In the genomic region with DNA sequence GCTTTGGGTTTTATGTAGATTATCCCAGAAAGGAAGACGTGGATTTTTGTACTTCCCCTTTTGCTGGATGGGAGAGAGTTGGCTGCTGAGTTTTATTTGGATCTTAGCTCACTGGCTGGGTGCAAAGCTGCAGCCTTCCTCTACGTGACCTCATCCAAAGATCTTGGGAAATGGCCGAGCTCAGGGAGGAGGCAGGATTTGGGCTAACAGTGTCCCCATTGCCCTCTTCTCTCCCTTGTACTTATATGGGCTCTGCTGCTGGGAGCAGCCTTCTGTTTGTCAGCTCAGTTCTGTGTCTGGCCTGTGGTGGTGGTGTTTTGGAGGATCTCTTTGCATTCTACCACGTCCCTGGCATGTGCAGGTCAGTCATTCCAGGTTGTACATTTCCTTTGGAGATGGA, we compare ENCODE assay signal across 7 cellular contexts. TPM values are rescaled to one million over a fixed set of nuclear protein-coding genes. Genes with fewer than 3 reads are reported as not detected.
DNase-seq lines count a peak whose midpoint lies in the region; ATAC-seq and TF ChIP-seq lines count a peak whose summit lies in the region.
"Had no signal": no experiment of that assay in that cellular context is flagged by ENCODE, and none has a peak within 500 bp of the region (broad histone marks: within the 10 kb centered on the region; RNA-seq: fewer than 3 reads in every experiment).

No MANE protein-coding gene starts in this region.

- peak overlapping the region; percentile 52 for H3K27ac ChIP-seq in left ventricle myocardium inferior (replicated peaks)
- H3K27ac ChIP-seq in testis: peak overlapping the region in 1 of 2 donors; percentile 76

- TF ChIP-seq POLR2A in testis (IDR thresholded peaks at IDR 0.05): no peak

- WGBS in testis, 2 donors: 50 to 71% methylated on average over 4 of the region's 4 CpGs

- H3K4me3 Mint-ChIP-seq in stimulated activated effector memory CD8-positive, alpha-beta T cell treated with anti-CD3 and anti-CD28 coated beads, Interleukin-12 subunit alpha, Interleukin-12 subunit beta, amount 100 ng/mL, for 72 hours: no peak overlapping the region
- H3K4me3 Mint-ChIP-seq: memory B cell had no signal

- H3K4me1 ChIP-seq in left ventricle myocardium inferior (peaks cover 14% of the 10 kb centered on the region), testis (peaks cover 6% of the 10 kb centered on the region)

- peak overlapping the region; percentile 56 for H3K4me3 ChIP-seq in left ventricle myocardium inferior
- H3K4me3 ChIP-seq in testis: peak overlapping the region; percentile 5 to 6

- H3K4me1 Mint-ChIP-seq in stimulated activated effector memory CD8-positive, alpha-beta T cell treated with anti-CD3 and anti-CD28 coated beads, Interleukin-12 subunit alpha, Interleukin-12 subunit beta, amount 100 ng/mL, for 72 hours: peaks cover 6% of the 10 kb centered on the region
- H3K4me1 Mint-ChIP-seq: memory B cell had no signal

- DNase-seq in left ventricle myocardium inferior: no peak
- DNase-seq in testis: no peak
- DNase-seq in stimulated activated effector memory CD8-positive, alpha-beta T cell treated with anti-CD3 and anti-CD28 coated beads, Interleukin-12 subunit alpha, Interleukin-12 subunit beta, amount 100 ng/mL, for 72 hours (ENCODE audit: low spot score in 2 of 2): no peak
- DNase-seq: stimulated activated naive CD8-positive, alpha-beta T cell treated with anti-CD3 and anti-CD28 coated beads, Interleukin-15, Interleukin-2, amounts not matched to agents 100 U/mL and 50 U/mL, for 24 hours had no signal

- H3K36me3 ChIP-seq in left ventricle myocardium inferior: no peaks in the 10 kb centered on the region
- no peaks in the 10 kb centered on the region for H3K36me3 ChIP-seq in testis (ENCODE audit: low read depth, missing control alignments)

- H3K27me3 ChIP-seq in left ventricle myocardium inferior (ENCODE audit: low read depth) (peaks cover 13% of the 10 kb centered on the region), testis (no peaks in the 10 kb centered on the region)

- H3K9me3 ChIP-seq in left ventricle myocardium inferior (replicated peaks) (no peaks in the 10 kb centered on the region), testis (no peaks in the 10 kb centered on the region)

- no peak for ATAC-seq in stimulated activated effector memory CD8-positive, alpha-beta T cell treated with anti-CD3 and anti-CD28 coated beads, Interleukin-12 subunit alpha, Interleukin-12 subunit beta, amount 100 ng/mL, for 72 hours
- ATAC-seq in GM21825 (IDR thresholded peaks at IDR 0.05; ENCODE audit: unreplicated experiment): no peak
- ATAC-seq: stimulated activated naive CD8-positive, alpha-beta T cell treated with anti-CD3 and anti-CD28 coated beads, Interleukin-15, Interleukin-2, amounts not matched to agents 100 U/mL and 50 U/mL, for 24 hours had no signal

- TF ChIP-seq CTCF in left ventricle myocardium inferior (IDR thresholded peaks at IDR 0.05; ENCODE audit: borderline replicate concordance) (no peak), testis (IDR thresholded peaks at IDR 0.05) (no peak)

- H3K9me3 Mint-ChIP-seq in stimulated activated effector memory CD8-positive, alpha-beta T cell treated with anti-CD3 and anti-CD28 coated beads, Interleukin-12 subunit alpha, Interleukin-12 subunit beta, amount 100 ng/mL, for 72 hours: no peaks in the 10 kb centered on the region
- H3K9me3 Mint-ChIP-seq: memory B cell had no signal

- H3K36me3 Mint-ChIP-seq in stimulated activated effector memory CD8-positive, alpha-beta T cell treated with anti-CD3 and anti-CD28 coated beads, Interleukin-12 subunit alpha, Interleukin-12 subunit beta, amount 100 ng/mL, for 72 hours: no peaks in the 10 kb centered on the region
- H3K36me3 Mint-ChIP-seq: memory B cell had no signal

- intact Hi-C loops in left ventricle myocardium inferior (cut with micrococcal nuclease) (no loop called here), testis (cut with DNase I; ENCODE audit: low total_unique reads) (no loop called here)

- H3K27ac Mint-ChIP-seq in stimulated activated effector memory CD8-positive, alpha-beta T cell treated with anti-CD3 and anti-CD28 coated beads, Interleukin-12 subunit alpha, Interleukin-12 subunit beta, amount 100 ng/mL, for 72 hours: no peak overlapping the region
- H3K27ac Mint-ChIP-seq: memory B cell had no signal

RNA-seq across cellular contexts. Expression of a gene that starts 2.0 kb away (rescaled TPM):
- total RNA-seq in left ventricle myocardium inferior (7.6 TPM), testis (10 to 100 TPM; 14.3 to 14.8 TPM)
- 46.4 TPM for polyA plus RNA-seq in testis (ENCODE audit: insufficient read depth, low read depth, low replicate concordance)

RNA-seq across cellular contexts. Expression of a gene that starts 8.6 kb away (rescaled TPM):
- total RNA-seq in left ventricle myocardium inferior: 0.44 TPM
- 10 to 100 TPM; 10.3 to 14.6 TPM for total RNA-seq in testis
- 5.7 TPM for polyA plus RNA-seq in testis (ENCODE audit: insufficient read depth, low read depth, low replicate concordance)

RNA-seq across cellular contexts. Expression of a gene that starts 19.8 kb away (rescaled TPM):
- total RNA-seq in left ventricle myocardium inferior: 62.6 TPM
- total RNA-seq in testis: 10 to 100 TPM; 79.7 to 92.1 TPM
- polyA plus RNA-seq in testis (ENCODE audit: insufficient read depth, low read depth, low replicate concordance): 135 TPM

RNA-seq across cellular contexts. Expression of a gene that starts 28.9 kb away (rescaled TPM):
- total RNA-seq in left ventricle myocardium inferior (80.8 TPM), testis (100 to 1,000 TPM; 100 to 111 TPM)
- polyA plus RNA-seq in testis (ENCODE audit: insufficient read depth, low read depth, low replicate concordance): 74.2 TPM

RNA-seq across cellular contexts. Expression of a gene that starts 47.6 kb away (rescaled TPM):
- total RNA-seq in left ventricle myocardium inferior (not detected), testis (under 1 TPM in 1 of 2 donors, not detected in 1; 0.06 TPM)
- 0.26 TPM for polyA plus RNA-seq in testis (ENCODE audit: insufficient read depth, low read depth, low replicate concordance)
- total RNA-seq: bronchial epithelial cell had no signal
